8 cellular contexts compared by ENCODE assay signal in the genomic region with DNA sequence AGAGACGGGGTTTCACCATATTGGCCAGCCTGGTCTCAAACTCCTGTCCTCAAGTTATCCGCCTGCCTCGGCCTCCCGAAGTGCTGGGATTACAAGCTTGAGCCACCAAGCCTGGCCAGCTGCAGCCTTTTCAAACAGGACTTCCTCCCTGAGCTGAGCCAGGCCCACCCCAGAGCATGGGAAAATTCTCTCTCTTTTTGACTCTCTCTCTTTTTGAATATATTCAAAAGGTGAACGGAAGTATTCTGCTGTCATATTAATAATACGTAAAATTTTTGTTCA. TPM values are rescaled to one million over a fixed set of nuclear protein-coding genes. Genes with fewer than 3 reads are reported as not detected.
DNase-seq lines count a peak whose midpoint lies in the region; ATAC-seq, FAIRE-seq and TF ChIP-seq lines count a peak whose summit lies in the region.

No MANE protein-coding gene starts in this region.

- H3K4me1 ChIP-seq in astrocyte (ENCODE audit: insufficient read depth, low read length) (no peaks in the 10 kb centered on the region), lower lobe of right lung (peaks cover 33% of the 10 kb centered on the region), transverse colon (peaks cover 0 to 36% (median 14%) of the 10 kb centered on the region in 4 donors)

- TF ChIP-seq CTCF in astrocyte (IDR thresholded peaks at IDR 0.05; ENCODE audit: insufficient read depth, low read depth, low read length) (no peak), lower lobe of right lung (IDR thresholded peaks at IDR 0.05) (no peak), transverse colon (IDR thresholded peaks at IDR 0.05) (no peak)

- no peak for TF ChIP-seq EP300 in transverse colon (IDR thresholded peaks at IDR 0.05; ENCODE audit: low read depth)

- H3K27ac ChIP-seq in astrocyte (ENCODE audit: low read depth, low read length) = no peak overlapping the region
- H3K27ac ChIP-seq in lower lobe of right lung = peak overlapping the region; percentile 97
- H3K27ac ChIP-seq in transverse colon = peak overlapping the region; percentile 93 to 96 (median 94)

- peaks cover 14% of the 10 kb centered on the region for H3K9me3 ChIP-seq in astrocyte (ENCODE audit: insufficient read depth, low read depth, low read length)
- peaks cover 17% of the 10 kb centered on the region for H3K9me3 ChIP-seq in lower lobe of right lung
- peaks cover 6 to 23% of the 10 kb centered on the region in 2 donors for H3K9me3 ChIP-seq in transverse colon

- no peaks in the 10 kb centered on the region for H3K4me1 Mint-ChIP-seq in astrocyte (ENCODE audit: low read depth, unreplicated experiment)

- no peak for TF ChIP-seq POLR2A in transverse colon (IDR thresholded peaks at IDR 0.05)

- H3K79me2 ChIP-seq in astrocyte (ENCODE audit: insufficient read depth, low read length) = peaks cover 45% of the 10 kb centered on the region

- FAIRE-seq in astrocyte (lab: Jason Lieb, UNC) = no peak

- intact Hi-C loops in lower lobe of right lung (cut with DNase I) (no loop called here), transverse colon (cut with DNase I; ENCODE audit: low total_unique reads) (no loop called here)

- ATAC-seq in lower lobe of right lung = peak in 1 of 2 donors; percentile 18

- no peaks in the 10 kb centered on the region for H3K27me3 Mint-ChIP-seq in astrocyte (ENCODE audit: low read depth, unreplicated experiment)

- no peak overlapping the region for H3K9ac ChIP-seq in astrocyte (ENCODE audit: low read length)

- peaks cover 39% of the 10 kb centered on the region for H3K36me3 Mint-ChIP-seq in astrocyte (ENCODE audit: low read depth, unreplicated experiment)

- peak overlapping the region; percentile 76 for H3K4me3 Mint-ChIP-seq in astrocyte (ENCODE audit: unreplicated experiment)

- H3K4me3 ChIP-seq in astrocyte (ENCODE audit: insufficient read depth, low read depth, low read length) (peak overlapping the region; percentile 89), lower lobe of right lung (peak overlapping the region; percentile 76), transverse colon (peak overlapping the region; percentile 8 to 85 (median 72))

- in situ Hi-C loops in transverse colon (cut with MboI; ENCODE audit: low pct_ligation_motif_present in 1 of 4, low pct_unique_long_range_greater_than_20kb in 1 of 4, low sequenced_read_pairs in 3 of 4) = no loop called here

- H2AFZ ChIP-seq in astrocyte (ENCODE audit: low read depth, low read length) = peak overlapping the region; percentile 66

- peaks cover 4% of the 10 kb centered on the region for H4K20me1 ChIP-seq in astrocyte (ENCODE audit: insufficient read depth, low read length)

- peak overlapping the region; percentile 87 for H3K4me2 ChIP-seq in astrocyte (ENCODE audit: low read length)

- peak overlapping the region; percentile 78 for H3K27ac Mint-ChIP-seq in astrocyte (ENCODE audit: unreplicated experiment)

- H3K9me3 Mint-ChIP-seq in astrocyte (ENCODE audit: unreplicated experiment) = peaks cover 48% of the 10 kb centered on the region

- 20 to 54% methylated on average over 6 of the region's 6 CpGs for WGBS in transverse colon (ENCODE audit: low coverage in 1 of 2), 2 donors

- H3K36me3 ChIP-seq in astrocyte (ENCODE audit: insufficient read depth, low read length) (no peaks in the 10 kb centered on the region), lower lobe of right lung (peaks cover 12% of the 10 kb centered on the region), transverse colon (peaks cover 0 to 18% (median 0%) of the 10 kb centered on the region in 4 donors)

- DNase-seq in activated naive CD4-positive, alpha-beta T cell treated with Interleukin-2 at 50 U/mL for 16 hours = peak; percentile 3
- no peak for DNase-seq in activated naive CD4-positive, alpha-beta T cell treated with anti-CD3 and anti-CD28 coated beads, Interleukin-2, amount 50 U/mL, for 16 hours
- DNase-seq in astrocyte (ENCODE audit: low read depth) = no peak
- no peak for DNase-seq in lower lobe of right lung
- DNase-seq in transverse colon = peak; percentile 10
- no peak for DNase-seq in GM19240 (ENCODE audit: insufficient read length, low spot score)
- DNase-seq in iPS-NIHi11 (ENCODE audit: low spot score) = no peak
- DNase-seq in NCI-H524 treated with DMSO at 0.1 percent for 48 hours (lab: John Stamatoyannopoulos, UW) = no peak

- H3K27me3 ChIP-seq in astrocyte (ENCODE audit: insufficient read depth, low read length) (no peaks in the 10 kb centered on the region), lower lobe of right lung (ENCODE audit: low read depth) (no peaks in the 10 kb centered on the region), transverse colon (no peaks in the 10 kb centered on the region)

RNA-seq across cellular contexts. Expression of a gene that starts 0.5 kb away (rescaled TPM):
- total RNA-seq in astrocyte (12.3 and 12.9 TPM in 2 replicates), lower lobe of right lung (24.5 TPM), transverse colon (10 to 100 TPM; 11.6 to 43.2 (median 25.4) TPM)

RNA-seq across cellular contexts. Expression of a gene that starts 43.6 kb away (rescaled TPM):
- total RNA-seq in astrocyte (7.6 and 11.1 TPM in 2 replicates), lower lobe of right lung (10.4 TPM), transverse colon (10 to 100 TPM in 3 of 4 donors, 1 to 10 TPM in 1; 3.7 to 41.6 (median 12.6) TPM)

Comparison
In these comparisons a context has a peak if more than half of its experiments do, and no peak if none do; other contexts are left out.
1. DNase-seq: peak in activated naive CD4-positive, alpha-beta T cell treated with Interleukin-2 at 50 U/mL for 16 hours (single experiment) and transverse colon (single experiment); none in activated naive CD4-positive, alpha-beta T cell treated with anti-CD3 and anti-CD28 coated beads, Interleukin-2, amount 50 U/mL, for 16 hours (single experiment), astrocyte (single experiment), lower lobe of right lung (single experiment), GM19240 (single experiment), iPS-NIHi11 (single experiment) and NCI-H524 treated with DMSO at 0.1 percent for 48 hours (single experiment).
2. Peak in every context shown above with its lines, with median percentiles within 50 percentile points of each other: H3K4me3 ChIP-seq.